Comparison of ENCODE assay signal across 16 cellular contexts in genomic region chr2:186559370-186559769, GRCh38. TPM values are rescaled to one million over a fixed set of nuclear protein-coding genes. Genes with fewer than 3 reads are reported as not detected.
DNase-seq lines count a peak whose midpoint lies in the region; ATAC-seq lines count a peak whose summit lies in the region.
"Had no signal": no experiment of that assay in that cellular context is flagged by ENCODE, and none has a peak within 500 bp of the region (broad histone marks: within the 10 kb centered on the region; RNA-seq: fewer than 3 reads in every experiment).

No MANE protein-coding gene starts in this region.

- intact Hi-C loops in left colon (cut with DNase I, micrococcal nuclease), result no loop called here

- DNase-seq in pons (ENCODE audit: low spot score) (no peak), left colon (no peak), NCI-H774 (lab: John Stamatoyannopoulos, UW) (no peak), NCI-H345 (lab: John Stamatoyannopoulos, UW) (no peak)
- DNase-seq: activated CD4-positive, alpha-beta T cell treated with anti-CD3 and anti-CD28 coated beads, Interleukin-2, amount 50 U/mL, for 48 hours; aorta; erythroblast; left cardiac atrium; naive thymus-derived CD4-positive, alpha-beta T cell; SJCRH30 had no signal

- ATAC-seq in GM18868 (IDR thresholded peaks at IDR 0.05; ENCODE audit: unreplicated experiment) (peak; percentile 61), GM21515 (IDR thresholded peaks at IDR 0.05; ENCODE audit: unreplicated experiment) (peak; percentile 67), HG02973 (IDR thresholded peaks at IDR 0.05; ENCODE audit: unreplicated experiment) (peak; percentile 58), HG03558 (IDR thresholded peaks at IDR 0.05; ENCODE audit: extremely low read depth, unreplicated experiment) (peak; percentile 16), left colon (no peak)
- ATAC-seq: activated T-helper 17 cell treated with anti-CD3 and anti-CD28 coated beads, Interleukin-2, amount 50 U/mL, for 72 hours; GM23338; left cardiac atrium; naive thymus-derived CD4-positive, alpha-beta T cell had no signal

RNA-seq across cellular contexts. Expression of gene ITGAV, which starts 30.5 kb away (rescaled TPM):
- total RNA-seq in left colon, result 10 to 100 TPM; 39.6 to 50.8 TPM
